8 cellular contexts compared by ENCODE assay signal in genomic region chr17:75078097-75079022, GRCh38. TPM values are rescaled to one million over a fixed set of nuclear protein-coding genes. Genes with fewer than 3 reads are reported as not detected.
DNase-seq lines count a peak whose midpoint lies in the region; ATAC-seq and TF ChIP-seq lines count a peak whose summit lies in the region.

No MANE protein-coding gene starts in this region.

- peak overlapping the region; percentile 69 for H3K4me3 Mint-ChIP-seq in activated T-cell treated with anti-CD3 and anti-CD28 coated beads, Interleukin-2, amount 50 U/mL, for 4 hours
- no peak overlapping the region for H3K4me3 Mint-ChIP-seq in nephron

- H3K27me3 Mint-ChIP-seq in activated T-cell treated with anti-CD3 and anti-CD28 coated beads, Interleukin-2, amount 50 U/mL, for 4 hours (ENCODE audit: low read depth), result no peaks in the 10 kb centered on the region
- peaks cover 4% of the 10 kb centered on the region for H3K27me3 Mint-ChIP-seq in nephron (ENCODE audit: low read depth)

- no peaks in the 10 kb centered on the region for H3K9me3 Mint-ChIP-seq in activated T-cell treated with anti-CD3 and anti-CD28 coated beads, Interleukin-2, amount 50 U/mL, for 4 hours
- H3K9me3 Mint-ChIP-seq in nephron, result no peaks in the 10 kb centered on the region

- peak; percentile 42 to 58 for ATAC-seq in activated T-cell treated with anti-CD3 and anti-CD28 coated beads, Interleukin-2, amount 50 U/mL, for 4 hours
- ATAC-seq in HG03457 (IDR thresholded peaks at IDR 0.05; ENCODE audit: unreplicated experiment), result no peak

- no peak for DNase-seq in activated T-cell treated with anti-CD3 and anti-CD28 coated beads, Interleukin-2, amount 50 U/mL, for 4 hours
- DNase-seq in activated T-cell treated with anti-CD3 and anti-CD28 coated beads, Interleukin-2, amount 50 U/mL, for 1 hour, result no peak
- DNase-seq in dermis blood vessel endothelial cell, result peak; percentile 55
- no peak for DNase-seq in stimulated activated CD4-positive, alpha-beta T cell treated with anti-CD3 and anti-CD28 coated beads, Interleukin-2, amount 100 ng/mL, for 24 hours
- no peak for DNase-seq in central memory CD4-positive, alpha-beta T cell

- TF ChIP-seq CTCF in nephron (IDR thresholded peaks at IDR 0.05; ENCODE audit: unreplicated experiment in 3 of 3), result no peak

- H3K27ac Mint-ChIP-seq in nephron, result peak overlapping the region; percentile 82 to 92 (median 84)

- no peaks in the 10 kb centered on the region for H3K36me3 Mint-ChIP-seq in activated T-cell treated with anti-CD3 and anti-CD28 coated beads, Interleukin-2, amount 50 U/mL, for 4 hours (ENCODE audit: insufficient read depth)
- no peaks in the 10 kb centered on the region for H3K36me3 Mint-ChIP-seq in nephron (ENCODE audit: low read depth)

- TF ChIP-seq RAD21 in Ishikawa (IDR thresholded peaks at IDR 0.05; ENCODE audit: low read depth), result no peak

- peaks cover 20% of the 10 kb centered on the region for H3K4me1 Mint-ChIP-seq in activated T-cell treated with anti-CD3 and anti-CD28 coated beads, Interleukin-2, amount 50 U/mL, for 4 hours (ENCODE audit: low read depth)
- peaks cover 41% of the 10 kb centered on the region for H3K4me1 Mint-ChIP-seq in nephron

- no peak for TF ChIP-seq EP300 in Ishikawa (IDR thresholded peaks at IDR 0.05; ENCODE audit: borderline replicate concordance)

TF ChIP-seq in Ishikawa, 13 proteins besides CTCF, POLR2A, EP300 and RAD21:
- 0 out of 2 replicates have a peak, but pooled peaks have one; percentile 27 for TF ChIP-seq TEAD4 (IDR thresholded peaks at IDR 0.05)
- TF ChIP-seq CREB1 (IDR thresholded peaks at IDR 0.05; ENCODE audit: low read depth), result no peak
- TF ChIP-seq TAF1 (IDR thresholded peaks at IDR 0.05; ENCODE audit: low read depth), result no peak
- no peak for TF ChIP-seq NFIC (IDR thresholded peaks at IDR 0.05)
- TF ChIP-seq EGR1 (IDR thresholded peaks at IDR 0.05), result peak; percentile 76
- peak; percentile 60; the same call in 1 of the 2 replicates for TF ChIP-seq MAX (IDR thresholded peaks at IDR 0.05)
- TF ChIP-seq YY1 (IDR thresholded peaks at IDR 0.05; ENCODE audit: low read depth), result no peak

RNA-seq across cellular contexts. Expression of gene SLC16A5, which starts 9.4 kb away (rescaled TPM):
- total RNA-seq in activated T-cell treated with anti-CD3 and anti-CD28 coated beads, Interleukin-2, amount 50 U/mL, for 4 hours, result 1 to 10 TPM in 1 of 3 donors, under 1 TPM in 2; 0.53 to 1.2 (median 0.55) TPM
- total RNA-seq in dermis blood vessel endothelial cell, result 11.4 and 17.1 TPM in 2 replicates

RNA-seq across cellular contexts. Expression of gene KCTD2, which starts 31.3 kb away (rescaled TPM):
- total RNA-seq in activated T-cell treated with anti-CD3 and anti-CD28 coated beads, Interleukin-2, amount 50 U/mL, for 4 hours, result 10 to 100 TPM; 18.5 to 23.9 (median 22.2) TPM
- 17.4 and 22.8 TPM in 2 replicates for total RNA-seq in dermis blood vessel endothelial cell

RNA-seq across cellular contexts. Expression of gene ARMC7, which starts 31.4 kb away (rescaled TPM):
- total RNA-seq in activated T-cell treated with anti-CD3 and anti-CD28 coated beads, Interleukin-2, amount 50 U/mL, for 4 hours, result 10 to 100 TPM; 13.2 to 14.4 (median 13.7) TPM
- 3.1 and 3.9 TPM in 2 replicates for total RNA-seq in dermis blood vessel endothelial cell

RNA-seq across cellular contexts. Expression of gene ATP5PD, which starts 31.6 kb away (rescaled TPM):
- 100 to 1,000 TPM; 128 to 158 (median 147) TPM for total RNA-seq in activated T-cell treated with anti-CD3 and anti-CD28 coated beads, Interleukin-2, amount 50 U/mL, for 4 hours
- 214 and 256 TPM in 2 replicates for total RNA-seq in dermis blood vessel endothelial cell

RNA-seq across cellular contexts. Expression of gene NT5C, which starts 53.2 kb away (rescaled TPM):
- 100 to 1,000 TPM in 1 of 3 donors, 10 to 100 TPM in 2; 91.0 to 103 (median 91.4) TPM for total RNA-seq in activated T-cell treated with anti-CD3 and anti-CD28 coated beads, Interleukin-2, amount 50 U/mL, for 4 hours
- total RNA-seq in dermis blood vessel endothelial cell, result 48.8 and 51.9 TPM in 2 replicates
